1 cellular context compared by ENCODE assay signal in the genomic region with DNA sequence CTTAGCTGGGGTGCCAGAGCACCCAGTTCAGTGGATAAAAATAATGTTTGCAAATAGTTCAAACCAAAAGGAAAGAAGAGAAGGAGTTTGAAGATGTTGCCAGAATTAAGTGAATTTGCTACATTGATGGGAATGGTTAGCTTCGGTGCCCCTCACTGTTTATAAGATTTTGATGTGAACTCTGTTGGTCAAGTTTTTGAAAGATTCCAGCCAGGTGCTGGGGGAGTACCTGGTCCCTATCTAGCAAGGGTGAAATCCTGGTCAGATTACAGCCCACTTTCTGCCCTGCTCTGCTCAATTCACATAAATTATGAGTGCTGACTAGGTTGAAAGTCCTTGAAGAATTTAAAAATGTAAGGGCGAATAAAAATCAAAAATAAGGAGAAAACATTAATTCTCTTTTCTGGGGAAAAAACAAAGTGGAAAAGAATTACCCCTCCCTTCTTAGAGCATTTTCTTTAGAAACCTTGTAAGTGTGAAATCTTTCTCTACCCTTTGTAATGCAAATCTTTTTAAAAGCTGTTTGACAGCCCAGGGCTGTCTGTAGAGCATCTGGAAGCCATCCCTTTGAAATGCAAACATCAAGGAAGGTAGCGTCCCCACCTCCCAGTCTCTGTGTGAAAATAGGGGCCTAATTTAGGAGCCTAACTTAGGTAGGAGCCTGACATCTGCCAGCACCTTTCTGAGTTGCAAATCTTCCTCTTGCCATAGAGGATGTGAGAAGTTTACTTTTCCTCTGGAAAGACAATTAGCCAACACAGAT.
TF ChIP-seq lines count a peak whose summit lies in the region.

No MANE protein-coding gene starts in this region.

TF ChIP-seq in GM12878, 131 proteins besides CTCF, POLR2A, EP300 and RAD21 (continued from another document):
- TF ChIP-seq, protein P1, sequence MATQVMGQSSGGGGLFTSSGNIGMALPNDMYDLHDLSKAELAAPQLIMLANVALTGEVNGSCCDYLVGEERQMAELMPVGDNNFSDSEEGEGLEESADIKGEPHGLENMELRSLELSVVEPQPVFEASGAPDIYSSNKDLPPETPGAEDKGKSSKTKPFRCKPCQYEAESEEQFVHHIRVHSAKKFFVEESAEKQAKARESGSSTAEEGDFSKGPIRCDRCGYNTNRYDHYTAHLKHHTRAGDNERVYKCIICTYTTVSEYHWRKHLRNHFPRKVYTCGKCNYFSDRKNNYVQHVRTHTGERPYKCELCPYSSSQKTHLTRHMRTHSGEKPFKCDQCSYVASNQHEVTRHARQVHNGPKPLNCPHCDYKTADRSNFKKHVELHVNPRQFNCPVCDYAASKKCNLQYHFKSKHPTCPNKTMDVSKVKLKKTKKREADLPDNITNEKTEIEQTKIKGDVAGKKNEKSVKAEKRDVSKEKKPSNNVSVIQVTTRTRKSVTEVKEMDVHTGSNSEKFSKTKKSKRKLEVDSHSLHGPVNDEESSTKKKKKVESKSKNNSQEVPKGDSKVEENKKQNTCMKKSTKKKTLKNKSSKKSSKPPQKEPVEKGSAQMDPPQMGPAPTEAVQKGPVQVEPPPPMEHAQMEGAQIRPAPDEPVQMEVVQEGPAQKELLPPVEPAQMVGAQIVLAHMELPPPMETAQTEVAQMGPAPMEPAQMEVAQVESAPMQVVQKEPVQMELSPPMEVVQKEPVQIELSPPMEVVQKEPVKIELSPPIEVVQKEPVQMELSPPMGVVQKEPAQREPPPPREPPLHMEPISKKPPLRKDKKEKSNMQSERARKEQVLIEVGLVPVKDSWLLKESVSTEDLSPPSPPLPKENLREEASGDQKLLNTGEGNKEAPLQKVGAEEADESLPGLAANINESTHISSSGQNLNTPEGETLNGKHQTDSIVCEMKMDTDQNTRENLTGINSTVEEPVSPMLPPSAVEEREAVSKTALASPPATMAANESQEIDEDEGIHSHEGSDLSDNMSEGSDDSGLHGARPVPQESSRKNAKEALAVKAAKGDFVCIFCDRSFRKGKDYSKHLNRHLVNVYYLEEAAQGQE (IDR thresholded peaks at IDR 0.05; ENCODE audit: low read depth, low read length) = no peak
- TF ChIP-seq NRF1 (conservative IDR thresholded peaks at IDR 0.05; ENCODE audit: low read depth, low read length) (no peak), PML (IDR thresholded peaks at IDR 0.05; ENCODE audit: low read length) (no peak), CREM (IDR thresholded peaks at IDR 0.05; ENCODE audit: low read depth) (no peak), SMAD5 (IDR thresholded peaks at IDR 0.05; ENCODE audit: low read depth) (no peak), PAX8 (IDR thresholded peaks at IDR 0.05) (no peak)
- TF ChIP-seq, protein P2, sequence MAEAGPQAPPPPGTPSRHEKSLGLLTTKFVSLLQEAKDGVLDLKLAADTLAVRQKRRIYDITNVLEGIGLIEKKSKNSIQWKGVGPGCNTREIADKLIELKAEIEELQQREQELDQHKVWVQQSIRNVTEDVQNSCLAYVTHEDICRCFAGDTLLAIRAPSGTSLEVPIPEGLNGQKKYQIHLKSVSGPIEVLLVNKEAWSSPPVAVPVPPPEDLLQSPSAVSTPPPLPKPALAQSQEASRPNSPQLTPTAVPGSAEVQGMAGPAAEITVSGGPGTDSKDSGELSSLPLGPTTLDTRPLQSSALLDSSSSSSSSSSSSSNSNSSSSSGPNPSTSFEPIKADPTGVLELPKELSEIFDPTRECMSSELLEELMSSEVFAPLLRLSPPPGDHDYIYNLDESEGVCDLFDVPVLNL (IDR thresholded peaks at IDR 0.05; ENCODE audit: low read depth, low read length) = no peak
